ENCODE assay signal across 11 cellular contexts in genomic region chr13:94708031-94708571, GRCh38. TPM values are rescaled to one million over a fixed set of nuclear protein-coding genes. Genes with fewer than 3 reads are reported as not detected.
DNase-seq lines count a peak whose midpoint lies in the region; ATAC-seq and TF ChIP-seq lines count a peak whose summit lies in the region.
"Had no signal": no experiment of that assay in that cellular context is flagged by ENCODE, and none has a peak within 500 bp of the region (broad histone marks: within the 10 kb centered on the region; RNA-seq: fewer than 3 reads in every experiment).

No MANE protein-coding gene starts in this region.

- H3K27me3 ChIP-seq in HUES64 (ENCODE audit: insufficient read depth, low read length) (peaks cover 95% of the 10 kb centered on the region), neural progenitor cell (peaks cover 16% of the 10 kb centered on the region)

- TF ChIP-seq CTCF in neural progenitor cell (IDR thresholded peaks at IDR 0.05) (no peak), mucosa of descending colon (IDR thresholded peaks at IDR 0.05) (no peak)

- peak overlapping the region; percentile 95; the same call in 1 of the 2 replicates for H3K27ac ChIP-seq in HUES64 (ENCODE audit: low read depth, low read length)
- peak overlapping the region; percentile 100 for H3K27ac ChIP-seq in neural progenitor cell
- H3K27ac ChIP-seq: neutrophil had no signal

- H3K9me3 Mint-ChIP-seq in effector memory CD8-positive, alpha-beta T cell: peaks cover 0 to 2% of the 10 kb centered on the region in 2 donors
- peaks cover 20% of the 10 kb centered on the region for H3K9me3 Mint-ChIP-seq in neural progenitor cell

- no peak for ATAC-seq in effector memory CD8-positive, alpha-beta T cell (replicated peaks)
- ATAC-seq in HG03039 (IDR thresholded peaks at IDR 0.05; ENCODE audit: unreplicated experiment) (no peak), mucosa of descending colon (no peak), GM21423 (IDR thresholded peaks at IDR 0.05; ENCODE audit: unreplicated experiment) (no peak)

- H2AFZ ChIP-seq in neural progenitor cell (replicated peaks): no peak overlapping the region

- peaks cover 71% of the 10 kb centered on the region for H3K79me2 ChIP-seq in neural progenitor cell (ENCODE audit: low read depth)

- DNase-seq in DMS153 treated with DMSO at 0.1 percent for 48 hours (lab: John Stamatoyannopoulos, UW; ENCODE audit: unreplicated experiment) (peak; percentile 48), neural progenitor cell (ENCODE audit: low spot score) (peak; percentile 95), mucosa of descending colon (no peak), NCI-H510A (lab: John Stamatoyannopoulos, UW) (no peak)
- no peak for DNase-seq in effector memory CD8-positive, alpha-beta T cell
- DNase-seq: activated B cell treated with CpG ODN at 0.5 μM for 24 hours, foreskin melanocyte had no signal

- no peaks in the 10 kb centered on the region for H3K36me3 Mint-ChIP-seq in effector memory CD8-positive, alpha-beta T cell (ENCODE audit: insufficient read depth)
- peaks cover 8% of the 10 kb centered on the region for H3K36me3 Mint-ChIP-seq in neural progenitor cell

- peaks cover 6 to 8% of the 10 kb centered on the region in 2 donors for H3K4me1 Mint-ChIP-seq in effector memory CD8-positive, alpha-beta T cell (ENCODE audit: low read depth in 2 of 2)
- H3K4me1 Mint-ChIP-seq in neural progenitor cell: peaks cover 55% of the 10 kb centered on the region

- H3K27ac Mint-ChIP-seq in effector memory CD8-positive, alpha-beta T cell: no peak overlapping the region
- H3K27ac Mint-ChIP-seq in neural progenitor cell: peak overlapping the region; percentile 95
- H3K27ac Mint-ChIP-seq: activated B cell treated with CpG ODN at 0.5 μM for 24 hours had no signal

- H3K4me3 ChIP-seq in HUES64 (ENCODE audit: low read length) (peak overlapping the region; percentile 77), neural progenitor cell (peak overlapping the region; percentile 93), mucosa of descending colon (no peak overlapping the region)

- peak overlapping the region; percentile 97 for H3K4me2 ChIP-seq in neural progenitor cell

- H3K9me3 ChIP-seq in HUES64 (ENCODE audit: insufficient read depth, low read depth, low read length): no peaks in the 10 kb centered on the region
- no peaks in the 10 kb centered on the region for H3K9me3 ChIP-seq in neural progenitor cell (ENCODE audit: low read depth)
- H3K9me3 ChIP-seq in mucosa of descending colon: no peaks in the 10 kb centered on the region
- H3K9me3 ChIP-seq: neutrophil had no signal

- no peaks in the 10 kb centered on the region for H3K36me3 ChIP-seq in HUES64 (ENCODE audit: insufficient read depth, low read length)
- peaks cover 15% of the 10 kb centered on the region for H3K36me3 ChIP-seq in neural progenitor cell
- no peaks in the 10 kb centered on the region for H3K36me3 ChIP-seq in mucosa of descending colon (ENCODE audit: low read depth)
- H3K36me3 ChIP-seq: neutrophil had no signal

- H3K4me1 ChIP-seq in HUES64 (ENCODE audit: insufficient read depth, low read length) (peaks cover 50% of the 10 kb centered on the region), neural progenitor cell (peaks cover 17% of the 10 kb centered on the region), mucosa of descending colon (ENCODE audit: low read depth) (peaks cover 16% of the 10 kb centered on the region)

- peaks cover 83% of the 10 kb centered on the region for H3F3A ChIP-seq in neural progenitor cell (ENCODE audit: low read depth)

- peaks cover 79 to 82% of the 10 kb centered on the region in 2 donors for H3K27me3 Mint-ChIP-seq in effector memory CD8-positive, alpha-beta T cell
- H3K27me3 Mint-ChIP-seq in neural progenitor cell (ENCODE audit: insufficient read depth, low read depth): peaks cover 42% of the 10 kb centered on the region

- peak overlapping the region; percentile 17 to 40 for H3K4me3 Mint-ChIP-seq in effector memory CD8-positive, alpha-beta T cell
- peak overlapping the region; percentile 88 for H3K4me3 Mint-ChIP-seq in neural progenitor cell
- H3K4me3 Mint-ChIP-seq: activated B cell treated with CpG ODN at 0.5 μM for 24 hours had no signal

- intact Hi-C loops in mucosa of descending colon (cut with DNase I, micrococcal nuclease): no loop called here

- H3K9ac ChIP-seq in HUES64 (ENCODE audit: low read depth, low read length) (peak overlapping the region; percentile 73), neural progenitor cell (peak overlapping the region; percentile 69)

- H4K20me1 ChIP-seq in neural progenitor cell (ENCODE audit: low read depth): peaks cover 31% of the 10 kb centered on the region

- under 1% methylated on average over 25 of the region's 25 CpGs for WGBS in HUES64

RNA-seq across cellular contexts. Expression of gene SOX21, which starts 4.2 kb away (rescaled TPM):
- polyA plus RNA-seq in HUES64 (2013, experiment 1 of 2): 12.4 TPM
- 21.2 TPM for polyA plus RNA-seq in HUES64 (2013, experiment 2 of 2)
- total RNA-seq in neural progenitor cell (ENCODE audit: low replicate concordance) (94.7 and 132 TPM in 2 replicates), mucosa of descending colon (not detected)
- total RNA-seq: activated B cell treated with CpG ODN at 0.5 μM for 24 hours had no signal

Comparison
In these comparisons a context has a peak if more than half of its experiments do, and no peak if none do; other contexts are left out.
1. DNase-seq: peak in DMS153 treated with DMSO at 0.1 percent for 48 hours (single experiment) and neural progenitor cell (single experiment); none in effector memory CD8-positive, alpha-beta T cell (0 of 3), mucosa of descending colon (0 of 3) and NCI-H510A (single experiment).
2. RNA of gene SOX21, which starts 4.2 kb away (total RNA-seq): 94.7 to 132 TPM in neural progenitor cell; not detected in mucosa of descending colon; every median in the first group is over 10 times any median in the second.